In genomic region chr15:48406240-48406891, GRCh38 we compare ENCODE assay signal across 28 cellular contexts.
A peak's percentile ranks its signal among the peaks of the same experiment; 100 is the strongest.
DNase-seq lines count a peak whose midpoint lies in the region; ATAC-seq and TF ChIP-seq lines count a peak whose summit lies in the region.
"Had no signal": no experiment of that assay in that cellular context is flagged by ENCODE, and none has a peak within 500 bp of the region (broad histone marks: within the 10 kb centered on the region; RNA-seq: fewer than 3 reads in every experiment).

No MANE protein-coding gene starts in this region.

- H3K9me3 ChIP-seq in IMR-90 (ENCODE audit: control insufficient read depth, insufficient read depth, low read length) = no peaks in the 10 kb centered on the region
- no peaks in the 10 kb centered on the region for H3K9me3 ChIP-seq in endodermal cell (ENCODE audit: control insufficient read depth, low read length)
- no peaks in the 10 kb centered on the region for H3K9me3 ChIP-seq in neural progenitor cell (ENCODE audit: low read depth)
- no peaks in the 10 kb centered on the region for H3K9me3 ChIP-seq in subcutaneous abdominal adipose tissue (ENCODE audit: control insufficient read depth in 5 of 5, low read length in 5 of 5)
- H3K9me3 ChIP-seq: neutrophil, Peyer's patch had no signal

- no peaks in the 10 kb centered on the region for H3F3A ChIP-seq in neural progenitor cell (ENCODE audit: low read depth)

- H3K79me2 ChIP-seq in neural progenitor cell (ENCODE audit: low read depth) = no peaks in the 10 kb centered on the region

- H3K27me3 ChIP-seq in IMR-90 (ENCODE audit: control insufficient read depth, insufficient read depth, low read length) (no peaks in the 10 kb centered on the region), endodermal cell (ENCODE audit: control insufficient read depth, insufficient read depth, low read length, poor library complexity, severe bottlenecking) (no peaks in the 10 kb centered on the region), neural progenitor cell (no peaks in the 10 kb centered on the region), subcutaneous abdominal adipose tissue (ENCODE audit: control insufficient read depth in 5 of 5, insufficient read depth in 4 of 5, low read length in 5 of 5) (no peaks in the 10 kb centered on the region)
- H3K27me3 ChIP-seq: brain microvascular endothelial cell, neutrophil, Peyer's patch had no signal

- H3K27ac ChIP-seq in IMR-90 (ENCODE audit: insufficient read depth, low read length) (no peak overlapping the region), endodermal cell (ENCODE audit: low read depth, low read length) (peak overlapping the region; percentile 83), neural progenitor cell (no peak overlapping the region), subcutaneous abdominal adipose tissue (ENCODE audit: low read depth, low read length) (peak overlapping the region; percentile 92)
- H3K27ac ChIP-seq: brain microvascular endothelial cell, neutrophil, Peyer's patch had no signal

- intact Hi-C loops in IMR-90 (cut with micrococcal nuclease) = no loop called here

- H2BK15ac ChIP-seq in IMR-90 (ENCODE audit: low read depth, low read length) = no peak overlapping the region

- TF ChIP-seq POLR2A in IMR-90 (IDR thresholded peaks at IDR 0.05; ENCODE audit: low read depth, low read length) = no peak

- H3K9ac ChIP-seq in IMR-90 (ENCODE audit: low read depth, low read length) (no peak overlapping the region), endodermal cell (ENCODE audit: extremely low read depth, low read length, poor library complexity, severe bottlenecking) (no peak overlapping the region), neural progenitor cell (no peak overlapping the region), subcutaneous abdominal adipose tissue (ENCODE audit: low read length in 5 of 5) (peak overlapping the region in 1 of 5 donors; percentile 26)

- in situ Hi-C loops in IMR-90 (cut with MboI; ENCODE audit: low sequenced_read_pairs) = no loop called here

- H3K4ac ChIP-seq in IMR-90 (ENCODE audit: low read depth, low read length) = no peak overlapping the region

- H3K4me3 ChIP-seq in IMR-90 (ENCODE audit: insufficient read depth, low read depth, low read length) (no peak overlapping the region), endodermal cell (ENCODE audit: low read length) (no peak overlapping the region), neural progenitor cell (no peak overlapping the region), subcutaneous abdominal adipose tissue (ENCODE audit: low read depth in 1 of 5, low read length in 5 of 5) (no peak overlapping the region)
- H3K4me3 ChIP-seq: Peyer's patch, smooth muscle cell had no signal

- no peak overlapping the region for H4K8ac ChIP-seq in IMR-90 (ENCODE audit: low read depth in 2 of 2, low read length in 2 of 2)

- H3K23ac ChIP-seq in IMR-90 (ENCODE audit: low read depth, low read length) = no peak overlapping the region

- POLR2A ChIA-PET in IMR-90 (lab: Charles Lee; ENCODE audit: unreplicated experiment) = no interaction called here

- dilution Hi-C loops in IMR-90 (cut with HindIII; ENCODE audit: low sequenced_read_pairs, unreplicated experiment) = no loop called here

- CTCF ChIA-PET in IMR-90 (lab: Yijun Ruan, JAX) = interaction anchor here (0.9 kb wide), 1 partner anchor 11 kb away, joined by 4 read pairs; no protein-coding TSS in a partner anchor

- H3K79me1 ChIP-seq in IMR-90 (ENCODE audit: low read depth in 1 of 2, low read length in 2 of 2) = no peaks in the 10 kb centered on the region; a peak in 1 of 4 replicates

- H3K4me3 Mint-ChIP-seq in endodermal cell (no peak overlapping the region), neural progenitor cell (no peak overlapping the region)
- H3K4me3 Mint-ChIP-seq: activated naive CD4-positive, alpha-beta T cell treated with anti-CD3 and anti-CD28 coated beads, Interleukin-2, amount 10 ng/mL, durations not matched to agents 7 days and 5 days; B cell; CD4-positive, alpha-beta memory T cell; immature natural killer cell; memory B cell; T-helper 2 cell treated with Interferon-gamma antibody and Interleukin-4, amounts not matched to agents 5 μg/mL and 100 μg/mL, for 36 hours had no signal

- no peak overlapping the region for H3K14ac ChIP-seq in IMR-90 (replicated peaks; ENCODE audit: low read depth, low read length)

- BruUV-seq in IMR-90 (replicated peaks; lab: Mats Ljungman, UMichigan) = no TSS peak

- H3K36me3 ChIP-seq in IMR-90 (ENCODE audit: control insufficient read depth, insufficient read depth, low read length) (peaks cover 11% of the 10 kb centered on the region), endodermal cell (ENCODE audit: control insufficient read depth, insufficient read depth, low read length) (peaks cover 11% of the 10 kb centered on the region), neural progenitor cell (no peaks in the 10 kb centered on the region), subcutaneous abdominal adipose tissue (ENCODE audit: control insufficient read depth in 5 of 5, insufficient read depth in 5 of 5, low read length in 5 of 5) (peaks cover 8 to 16% (median 12%) of the 10 kb centered on the region in 5 donors)
- H3K36me3 ChIP-seq: Peyer's patch had no signal

- H3K9me1 ChIP-seq in IMR-90 (ENCODE audit: insufficient read depth, low read length) = peaks cover 2% of the 10 kb centered on the region; the same call in 1 of the 2 replicates

- DNase-seq in IMR-90 (no peak), endodermal cell (no peak), neural progenitor cell (ENCODE audit: low spot score) (no peak), left lobe of liver (ENCODE audit: low spot score) (no peak), COLO668 (lab: John Stamatoyannopoulos, UW; ENCODE audit: unreplicated experiment) (no peak)
- DNase-seq: ACHN; activated CD4-positive, alpha-beta T cell treated with anti-CD3 and anti-CD28 coated beads, Interleukin-2, amount 50 U/mL, for 48 hours; activated CD4-positive, CD25-positive, alpha-beta regulatory T cell treated with anti-CD3 and anti-CD28 coated beads, Interleukin-2, amount 50 U/mL, for 72 hours; activated naive CD4-positive, alpha-beta T cell treated with anti-CD3 and anti-CD28 coated beads, Interleukin-2, amount 10 ng/mL, durations not matched to agents 7 days and 5 days; brain microvascular endothelial cell; CD4-positive, alpha-beta memory T cell; hypothalamus; immature natural killer cell; left cardiac atrium; NCI-H1417 treated with DMSO at 0.1 percent for 48 hours; NCI-H2107; NCI-H446 treated with DMSO at 0.1 percent for 48 hours; NCI-H774; Peyer's patch; stimulated activated CD4-positive, alpha-beta T cell treated with anti-CD3 and anti-CD28 coated beads, Interleukin-2, amount 100 ng/mL, for 24 hours; stimulated activated naive CD8-positive, alpha-beta T cell treated with anti-CD3 and anti-CD28 coated beads, Interleukin-15, Interleukin-2, amounts not matched to agents 100 U/mL and 50 U/mL, for 24 hours had no signal

- H3K27me3 Mint-ChIP-seq in endodermal cell (ENCODE audit: insufficient read depth) (no peaks in the 10 kb centered on the region), neural progenitor cell (ENCODE audit: insufficient read depth, low read depth) (no peaks in the 10 kb centered on the region)
- H3K27me3 Mint-ChIP-seq: B cell, memory B cell had no signal

- H3K4me1 Mint-ChIP-seq in endodermal cell (peaks cover 3% of the 10 kb centered on the region), neural progenitor cell (peaks cover 7% of the 10 kb centered on the region)
- H3K4me1 Mint-ChIP-seq: activated naive CD4-positive, alpha-beta T cell treated with anti-CD3 and anti-CD28 coated beads, Interleukin-2, amount 10 ng/mL, durations not matched to agents 7 days and 5 days; B cell; CD4-positive, alpha-beta memory T cell; immature natural killer cell; memory B cell had no signal

- TF ChIP-seq CTCF in IMR-90 (conservative IDR thresholded peaks at IDR 0.05; ENCODE audit: low read depth, low read length) (no peak), endodermal cell (conservative IDR thresholded peaks at IDR 0.05) (no peak), neural progenitor cell (IDR thresholded peaks at IDR 0.05) (no peak)

- H3K4me1 ChIP-seq in IMR-90 (ENCODE audit: control insufficient read depth, insufficient read depth, low read length) (peaks cover 5% of the 10 kb centered on the region; the same call in 1 of the 2 replicates), endodermal cell (ENCODE audit: control insufficient read depth, insufficient read depth, low read length) (no peaks in the 10 kb centered on the region), neural progenitor cell (no peaks in the 10 kb centered on the region), subcutaneous abdominal adipose tissue (ENCODE audit: control insufficient read depth in 5 of 5, insufficient read depth in 5 of 5, low read length in 5 of 5) (peaks cover 0 to 46% (median 25%) of the 10 kb centered on the region in 5 donors)
- H3K4me1 ChIP-seq: Peyer's patch had no signal

- H3K9me3 Mint-ChIP-seq in endodermal cell (no peaks in the 10 kb centered on the region), neural progenitor cell (no peaks in the 10 kb centered on the region)
- H3K9me3 Mint-ChIP-seq: activated naive CD4-positive, alpha-beta T cell treated with anti-CD3 and anti-CD28 coated beads, Interleukin-2, amount 10 ng/mL, durations not matched to agents 7 days and 5 days; CD4-positive, alpha-beta memory T cell; immature natural killer cell; memory B cell; T-helper 2 cell treated with Interferon-gamma antibody and Interleukin-4, amounts not matched to agents 5 μg/mL and 100 μg/mL, for 36 hours had no signal

- no peak overlapping the region for H2AFZ ChIP-seq in IMR-90 (replicated peaks; ENCODE audit: low read length, poor library complexity)
- H2AFZ ChIP-seq in neural progenitor cell (replicated peaks) = no peak overlapping the region

- H3K4me2 ChIP-seq in IMR-90 (ENCODE audit: low read depth, low read length) = no peak overlapping the region
- no peak overlapping the region for H3K4me2 ChIP-seq in neural progenitor cell
- H3K4me2 ChIP-seq: smooth muscle cell had no signal

- ATAC-seq in IMR-90 (ENCODE audit: low read depth) (no peak), left lobe of liver (no peak), GM21367 (IDR thresholded peaks at IDR 0.05; ENCODE audit: unreplicated experiment) (no peak)
- ATAC-seq: stimulated activated naive CD8-positive, alpha-beta T cell treated with anti-CD3 and anti-CD28 coated beads, Interleukin-15, Interleukin-2, amounts not matched to agents 100 U/mL and 50 U/mL, for 24 hours had no signal

- no peak overlapping the region for H2AK9ac ChIP-seq in IMR-90 (replicated peaks; ENCODE audit: low read depth, low read length, poor library complexity)

- no peak overlapping the region for H3K56ac ChIP-seq in IMR-90 (ENCODE audit: extremely low read depth, insufficient read depth, low read length)

- peak overlapping the region; percentile 29; the same call in 1 of the 2 replicates for H4K5ac ChIP-seq in IMR-90 (ENCODE audit: low read depth, low read length)

- H2BK120ac ChIP-seq in IMR-90 (ENCODE audit: low read depth, low read length) = no peak overlapping the region

- TF ChIP-seq RAD21 in IMR-90 (IDR thresholded peaks at IDR 0.05; ENCODE audit: low read length) = no peak

- no peak overlapping the region for H4K91ac ChIP-seq in IMR-90 (ENCODE audit: insufficient read depth, low read depth, low read length)

- H3K27ac Mint-ChIP-seq in endodermal cell (no peak overlapping the region), neural progenitor cell (peak overlapping the region; percentile 86)
- H3K27ac Mint-ChIP-seq: activated naive CD4-positive, alpha-beta T cell treated with anti-CD3 and anti-CD28 coated beads, Interleukin-2, amount 10 ng/mL, durations not matched to agents 7 days and 5 days; B cell; CD4-positive, alpha-beta memory T cell; immature natural killer cell; memory B cell; T-helper 2 cell treated with Interferon-gamma antibody and Interleukin-4, amounts not matched to agents 5 μg/mL and 100 μg/mL, for 36 hours had no signal

- H2BK20ac ChIP-seq in IMR-90 (ENCODE audit: low read depth, low read length) = no peak overlapping the region

- H2AK5ac ChIP-seq in IMR-90 (ENCODE audit: low read depth, low read length) = no peak overlapping the region

- no peak overlapping the region for H2BK5ac ChIP-seq in IMR-90 (ENCODE audit: low read depth, low read length, poor library complexity, severe bottlenecking)

- H3K18ac ChIP-seq in IMR-90 (ENCODE audit: low read depth, low read length) = no peak overlapping the region; the same call in 1 of the 2 replicates

- H4K20me1 ChIP-seq in IMR-90 (ENCODE audit: insufficient read depth, low read length) (no peaks in the 10 kb centered on the region), neural progenitor cell (ENCODE audit: low read depth) (no peaks in the 10 kb centered on the region)

- 72% methylated on average over 2 of the region's 8 CpGs; no CpG with 5 or more reads in 1 of the 2 experiments for WGBS in IMR-90 (ENCODE audit: extremely low coverage in 2 of 2, insufficient read length in 1 of 2), 2 experiments
- WGBS in endodermal cell (ENCODE audit: insufficient coverage in 1 of 2, insufficient read length in 1 of 2), 2 experiments = 92% methylated on average over 3 to 8 of the region's 8 CpGs

- H3K36me3 Mint-ChIP-seq in endodermal cell (ENCODE audit: low read depth) (no peaks in the 10 kb centered on the region), neural progenitor cell (peaks cover 8% of the 10 kb centered on the region)
- H3K36me3 Mint-ChIP-seq: activated naive CD4-positive, alpha-beta T cell treated with anti-CD3 and anti-CD28 coated beads, Interleukin-2, amount 10 ng/mL, durations not matched to agents 7 days and 5 days; CD4-positive, alpha-beta memory T cell; immature natural killer cell; memory B cell had no signal

Comparison
In these comparisons a context has a peak if more than half of its experiments do, and no peak if none do; other contexts are left out.
1. H3K27ac ChIP-seq: peak in endodermal cell (single experiment) and subcutaneous abdominal adipose tissue (single experiment); none in IMR-90 (single experiment) and neural progenitor cell (single experiment).